8 cellular contexts compared by ENCODE assay signal in the genomic region with DNA sequence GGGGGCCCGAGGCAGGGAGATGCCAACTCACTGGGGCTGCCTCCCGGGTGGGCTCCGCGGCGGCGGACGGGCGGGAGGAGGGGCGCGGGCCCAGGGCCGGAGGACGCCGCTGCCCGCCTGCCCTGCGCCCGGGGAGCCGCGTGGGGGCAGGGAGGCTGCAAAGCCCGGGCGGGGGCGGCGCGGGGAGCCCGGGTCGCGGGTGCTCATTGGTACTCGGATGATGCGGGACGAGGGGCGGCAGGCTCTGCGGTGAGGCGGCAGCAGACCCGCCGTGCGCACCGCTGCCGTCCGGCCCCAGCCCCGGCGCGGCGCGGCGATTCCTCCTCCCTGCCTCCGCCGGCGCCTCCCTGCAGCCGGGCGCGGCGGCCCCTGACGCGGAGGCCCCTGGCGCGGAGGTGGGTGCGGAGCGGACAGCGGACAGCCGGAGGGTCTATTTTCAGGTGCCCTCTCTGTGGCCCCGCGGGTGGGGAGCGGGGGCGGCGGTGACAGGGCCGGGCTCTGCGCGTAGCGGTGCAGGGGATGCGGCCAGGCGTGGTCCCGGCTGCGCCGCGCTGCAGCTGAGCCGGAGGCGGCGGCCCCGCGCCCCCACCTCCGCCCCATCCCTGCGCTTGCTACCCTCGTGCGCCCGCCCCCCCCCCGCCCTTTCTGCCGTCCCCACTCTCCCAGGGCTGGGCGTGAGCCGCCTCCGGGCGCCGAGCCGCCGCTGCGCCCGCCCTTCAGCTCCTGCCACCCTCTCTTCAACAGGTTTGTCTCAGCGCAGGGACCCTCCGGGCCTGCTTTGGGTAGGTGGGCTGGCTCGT. TPM values are rescaled to one million over a fixed set of nuclear protein-coding genes. Genes with fewer than 3 reads are reported as not detected.
DNase-seq lines count a peak whose midpoint lies in the region; ATAC-seq lines count a peak whose summit lies in the region.

No MANE protein-coding gene starts in this region.

- H3K4me3 ChIP-seq in stomach smooth muscle (ENCODE audit: low read length in 2 of 2): peak overlapping the region; percentile 88 to 93

- H3K27ac ChIP-seq in cingulate gyrus (ENCODE audit: low read depth, low read length): peak overlapping the region; percentile 91
- peak overlapping the region; percentile 70 for H3K27ac ChIP-seq in stomach smooth muscle (ENCODE audit: low read length)

- peaks cover 17% of the 10 kb centered on the region for H3K4me1 ChIP-seq in stomach smooth muscle (ENCODE audit: control insufficient read depth, insufficient read depth, low read length)

- no peaks in the 10 kb centered on the region for H3K9me3 ChIP-seq in stomach smooth muscle (ENCODE audit: control insufficient read depth in 2 of 2, low read length in 2 of 2)

- no peaks in the 10 kb centered on the region for H3K27me3 ChIP-seq in stomach smooth muscle (ENCODE audit: control insufficient read depth in 1 of 2, insufficient read depth in 2 of 2, low read length in 2 of 2)

- peak overlapping the region; percentile 63 to 64 for H3K9ac ChIP-seq in stomach smooth muscle (ENCODE audit: low read length in 2 of 2)

- no peaks in the 10 kb centered on the region for H3K36me3 ChIP-seq in stomach smooth muscle (ENCODE audit: control insufficient read depth in 2 of 2, insufficient read depth in 2 of 2, low read length in 2 of 2)

- in situ Hi-C loops in SK-MEL-5 (cut with HindIII; ENCODE audit: low pct_unique_long_range_greater_than_20kb, low sequenced_read_pairs): no loop called here

- peak; percentile 30 for DNase-seq in stimulated activated CD4-positive, alpha-beta T cell treated with anti-CD3 and anti-CD28 coated beads, Interleukin-15, amount 100 ng/mL, for 24 hours
- DNase-seq in stimulated activated CD4-positive, alpha-beta T cell treated with anti-CD3 and anti-CD28 coated beads, Interleukin-1b, Interleukin-23, amount 100 ng/mL, for 48 hours: no peak
- DNase-seq in SK-MEL-5 (ENCODE audit: low read depth, low spot score): peak; percentile 46
- DNase-seq in left lobe of liver (ENCODE audit: low spot score): no peak

- ATAC-seq in HG03442 (IDR thresholded peaks at IDR 0.05; ENCODE audit: unreplicated experiment): peak; percentile 39
- peak; percentile 69 for ATAC-seq in left lobe of liver
- no peak for ATAC-seq in HG03342 (IDR thresholded peaks at IDR 0.05; ENCODE audit: unreplicated experiment)

RNA-seq across cellular contexts. Expression of a gene that starts 0.6 kb away (rescaled TPM):
- total RNA-seq in SK-MEL-5 (2014; rRNA removed; shearing (Covaris generic)): 326 and 357 TPM in 2 replicates
- polyA plus RNA-seq in SK-MEL-5 (2015; cell fraction: cytosol; rRNA removed): 127 and 181 TPM in 2 replicates
- 212 and 247 TPM in 2 replicates for polyA plus RNA-seq in SK-MEL-5 (2015; cell fraction: nucleus; rRNA removed)
- 108 TPM for total RNA-seq in left lobe of liver

Comparison
In these comparisons a context has a peak if more than half of its experiments do, and no peak if none do; other contexts are left out.
1. DNase-seq: peak in stimulated activated CD4-positive, alpha-beta T cell treated with anti-CD3 and anti-CD28 coated beads, Interleukin-15, amount 100 ng/mL, for 24 hours (single experiment) and SK-MEL-5 (single experiment); none in stimulated activated CD4-positive, alpha-beta T cell treated with anti-CD3 and anti-CD28 coated beads, Interleukin-1b, Interleukin-23, amount 100 ng/mL, for 48 hours (single experiment) and left lobe of liver (single experiment).